In the genomic region with DNA sequence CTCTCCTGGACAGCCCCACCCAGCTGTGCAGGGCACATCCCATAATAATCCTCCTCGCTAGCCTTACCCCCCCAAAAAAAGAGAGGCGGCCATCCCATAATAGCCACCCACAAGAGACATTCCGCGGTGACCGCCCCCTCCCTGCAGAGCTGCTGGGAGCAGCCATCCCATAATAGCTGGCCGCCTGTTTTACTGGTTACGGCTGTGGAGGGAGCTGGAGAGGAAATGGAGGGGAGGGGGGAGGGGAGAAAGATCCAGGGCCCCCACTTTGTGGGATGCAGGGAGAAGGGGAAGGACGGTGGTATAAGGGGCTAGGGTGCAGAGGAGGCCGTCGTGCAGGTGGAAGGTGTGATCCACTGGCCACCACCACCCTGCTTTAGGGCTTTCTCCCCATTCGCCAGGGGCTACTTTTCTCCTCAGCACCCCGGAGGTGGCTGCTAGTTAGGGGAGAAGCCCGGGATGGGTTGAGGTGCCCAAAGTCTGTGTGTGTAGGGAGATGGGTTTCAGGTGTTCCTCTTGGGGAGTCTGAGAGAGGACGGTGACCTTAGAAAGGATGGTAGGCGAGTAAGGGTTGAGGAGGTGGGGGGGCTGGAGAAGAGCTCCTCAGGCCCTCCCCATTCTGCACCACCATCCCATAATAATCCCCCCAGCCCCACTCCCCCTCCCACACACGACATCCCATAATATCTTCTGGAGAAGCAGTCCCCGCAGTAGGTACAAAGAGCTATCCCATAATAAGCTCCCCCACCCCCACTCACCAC, we compare ENCODE assay signal across 1 cellular context.
TF ChIP-seq lines count a peak whose summit lies in the region.

No MANE protein-coding gene starts in this region.

TF ChIP-seq in GM23338, 12 proteins besides CTCF, POLR2A, EP300 and RAD21 (continued from another document):
- TF ChIP-seq, protein P1, sequence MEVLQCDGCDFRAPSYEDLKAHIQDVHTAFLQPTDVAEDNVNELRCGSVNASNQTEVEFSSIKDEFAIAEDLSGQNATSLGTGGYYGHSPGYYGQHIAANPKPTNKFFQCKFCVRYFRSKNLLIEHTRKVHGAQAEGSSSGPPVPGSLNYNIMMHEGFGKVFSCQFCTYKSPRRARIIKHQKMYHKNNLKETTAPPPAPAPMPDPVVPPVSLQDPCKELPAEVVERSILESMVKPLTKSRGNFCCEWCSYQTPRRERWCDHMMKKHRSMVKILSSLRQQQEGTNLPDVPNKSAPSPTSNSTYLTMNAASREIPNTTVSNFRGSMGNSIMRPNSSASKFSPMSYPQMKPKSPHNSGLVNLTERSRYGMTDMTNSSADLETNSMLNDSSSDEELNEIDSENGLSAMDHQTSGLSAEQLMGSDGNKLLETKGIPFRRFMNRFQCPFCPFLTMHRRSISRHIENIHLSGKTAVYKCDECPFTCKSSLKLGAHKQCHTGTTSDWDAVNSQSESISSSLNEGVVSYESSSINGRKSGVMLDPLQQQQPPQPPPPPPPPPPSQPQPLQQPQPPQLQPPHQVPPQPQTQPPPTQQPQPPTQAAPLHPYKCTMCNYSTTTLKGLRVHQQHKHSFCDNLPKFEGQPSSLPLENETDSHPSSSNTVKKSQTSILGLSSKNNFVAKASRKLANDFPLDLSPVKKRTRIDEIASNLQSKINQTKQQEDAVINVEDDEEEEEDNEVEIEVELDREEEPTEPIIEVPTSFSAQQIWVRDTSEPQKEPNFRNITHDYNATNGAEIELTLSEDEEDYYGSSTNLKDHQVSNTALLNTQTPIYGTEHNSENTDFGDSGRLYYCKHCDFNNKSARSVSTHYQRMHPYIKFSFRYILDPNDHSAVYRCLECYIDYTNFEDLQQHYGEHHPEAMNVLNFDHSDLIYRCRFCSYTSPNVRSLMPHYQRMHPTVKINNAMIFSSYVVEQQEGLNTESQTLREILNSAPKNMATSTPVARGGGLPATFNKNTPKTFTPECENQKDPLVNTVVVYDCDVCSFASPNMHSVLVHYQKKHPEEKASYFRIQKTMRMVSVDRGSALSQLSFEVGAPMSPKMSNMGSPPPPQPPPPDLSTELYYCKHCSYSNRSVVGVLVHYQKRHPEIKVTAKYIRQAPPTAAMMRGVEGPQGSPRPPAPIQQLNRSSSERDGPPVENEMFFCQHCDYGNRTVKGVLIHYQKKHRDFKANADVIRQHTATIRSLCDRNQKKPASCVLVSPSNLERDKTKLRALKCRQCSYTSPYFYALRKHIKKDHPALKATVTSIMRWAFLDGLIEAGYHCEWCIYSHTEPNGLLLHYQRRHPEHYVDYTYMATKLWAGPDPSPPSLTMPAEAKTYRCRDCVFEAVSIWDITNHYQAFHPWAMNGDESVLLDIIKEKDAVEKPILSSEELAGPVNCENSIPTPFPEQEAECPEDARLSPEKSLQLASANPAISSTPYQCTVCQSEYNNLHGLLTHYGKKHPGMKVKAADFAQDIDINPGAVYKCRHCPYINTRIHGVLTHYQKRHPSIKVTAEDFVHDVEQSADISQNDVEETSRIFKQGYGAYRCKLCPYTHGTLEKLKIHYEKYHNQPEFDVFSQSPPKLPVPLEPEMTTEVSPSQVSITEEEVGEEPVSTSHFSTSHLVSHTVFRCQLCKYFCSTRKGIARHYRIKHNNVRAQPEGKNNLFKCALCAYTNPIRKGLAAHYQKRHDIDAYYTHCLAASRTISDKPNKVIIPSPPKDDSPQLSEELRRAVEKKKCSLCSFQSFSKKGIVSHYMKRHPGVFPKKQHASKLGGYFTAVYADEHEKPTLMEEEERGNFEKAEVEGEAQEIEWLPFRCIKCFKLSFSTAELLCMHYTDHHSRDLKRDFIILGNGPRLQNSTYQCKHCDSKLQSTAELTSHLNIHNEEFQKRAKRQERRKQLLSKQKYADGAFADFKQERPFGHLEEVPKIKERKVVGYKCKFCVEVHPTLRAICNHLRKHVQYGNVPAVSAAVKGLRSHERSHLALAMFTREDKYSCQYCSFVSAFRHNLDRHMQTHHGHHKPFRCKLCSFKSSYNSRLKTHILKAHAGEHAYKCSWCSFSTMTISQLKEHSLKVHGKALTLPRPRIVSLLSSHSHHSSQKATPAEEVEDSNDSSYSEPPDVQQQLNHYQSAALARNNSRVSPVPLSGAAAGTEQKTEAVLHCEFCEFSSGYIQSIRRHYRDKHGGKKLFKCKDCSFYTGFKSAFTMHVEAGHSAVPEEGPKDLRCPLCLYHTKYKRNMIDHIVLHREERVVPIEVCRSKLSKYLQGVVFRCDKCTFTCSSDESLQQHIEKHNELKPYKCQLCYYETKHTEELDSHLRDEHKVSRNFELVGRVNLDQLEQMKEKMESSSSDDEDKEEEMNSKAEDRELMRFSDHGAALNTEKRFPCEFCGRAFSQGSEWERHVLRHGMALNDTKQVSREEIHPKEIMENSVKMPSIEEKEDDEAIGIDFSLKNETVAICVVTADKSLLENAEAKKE (CRISPR knock-in tag; IDR thresholded peaks at IDR 0.05), result no peak
